1 cellular context compared by ENCODE assay signal in genomic region chr11:124946735-124947141, GRCh38.
TF ChIP-seq lines count a peak whose summit lies in the region.

No MANE protein-coding gene starts in this region.

TF ChIP-seq in K562, 482 proteins besides CTCF, POLR2A, EP300 and RAD21:
- no peak for TF ChIP-seq DDX20 (tag; IDR thresholded peaks at IDR 0.05; ENCODE audit: low read depth)
- TF ChIP-seq ZNF76 (CRISPR knock-in tag; IDR thresholded peaks at IDR 0.05; ENCODE audit: borderline replicate concordance): no peak
- 0 out of 2 replicates have a peak, but pooled peaks have one; percentile 16 for TF ChIP-seq MAFG (tag; conservative IDR thresholded peaks at IDR 0.05)
- no peak for TF ChIP-seq EHMT2 (IDR thresholded peaks at IDR 0.05)
- TF ChIP-seq CREB1 (IDR thresholded peaks at IDR 0.05): no peak
- no peak for TF ChIP-seq CREB1 (CRISPR knock-in tag; IDR thresholded peaks at IDR 0.05)
- TF ChIP-seq NFXL1 (CRISPR knock-in tag; IDR thresholded peaks at IDR 0.05): no peak
